Comparison of ENCODE assay signal across 19 cellular contexts in genomic region chr1:236354330-236355147, GRCh38. TPM values are rescaled to one million over a fixed set of nuclear protein-coding genes. Genes with fewer than 3 reads are reported as not detected.
DNase-seq lines count a peak whose midpoint lies in the region; ATAC-seq, FAIRE-seq and TF ChIP-seq lines count a peak whose summit lies in the region.
"Had no signal": no experiment of that assay in that cellular context is flagged by ENCODE, and none has a peak within 500 bp of the region (broad histone marks: within the 10 kb centered on the region; RNA-seq: fewer than 3 reads in every experiment).

No MANE protein-coding gene starts in this region.

- H3K79me2 ChIP-seq in astrocyte (ENCODE audit: insufficient read depth, low read length) (no peaks in the 10 kb centered on the region), keratinocyte (ENCODE audit: control insufficient read depth, insufficient read depth, low read length) (no peaks in the 10 kb centered on the region)

- H3K4me3 ChIP-seq in IMR-90 (ENCODE audit: insufficient read depth, low read depth, low read length) (no peak overlapping the region), astrocyte (ENCODE audit: insufficient read depth, low read depth, low read length) (no peak overlapping the region), keratinocyte (ENCODE audit: control insufficient read depth in 2 of 3, extremely low read depth in 1 of 3, insufficient read depth in 2 of 3, low read depth in 1 of 3, low read length in 3 of 3) (no peak overlapping the region)
- H3K4me3 ChIP-seq: BLaER1, gastrocnemius medialis had no signal

- no peaks in the 10 kb centered on the region for H3K36me3 ChIP-seq in IMR-90 (ENCODE audit: control insufficient read depth, insufficient read depth, low read length)
- no peaks in the 10 kb centered on the region for H3K36me3 ChIP-seq in astrocyte (ENCODE audit: insufficient read depth, low read length)
- H3K36me3 ChIP-seq in keratinocyte (ENCODE audit: control insufficient read depth in 2 of 2, extremely low read depth in 1 of 2, insufficient read depth in 2 of 2, low read length in 2 of 2): no peaks in the 10 kb centered on the region
- H3K36me3 ChIP-seq: BLaER1, gastrocnemius medialis had no signal

- H4K8ac ChIP-seq in IMR-90 (ENCODE audit: low read depth in 2 of 2, low read length in 2 of 2): no peak overlapping the region

- no peak overlapping the region for H4K5ac ChIP-seq in IMR-90 (ENCODE audit: low read depth, low read length)

- no peak overlapping the region for H3K4me3 Mint-ChIP-seq in astrocyte (ENCODE audit: unreplicated experiment)

- dilution Hi-C loops in IMR-90 (cut with HindIII; ENCODE audit: low sequenced_read_pairs, unreplicated experiment) (no loop called here), keratinocyte (cut with MboI; ENCODE audit: extremely low pct_ligation_motif_present, low sequenced_read_pairs) (no loop called here)

- no peak overlapping the region for H2BK120ac ChIP-seq in IMR-90 (ENCODE audit: low read depth, low read length)

- no peak overlapping the region for H3K27ac Mint-ChIP-seq in astrocyte (ENCODE audit: unreplicated experiment)

- H3K9ac ChIP-seq in IMR-90 (ENCODE audit: low read depth, low read length): no peak overlapping the region
- H3K9ac ChIP-seq in astrocyte (ENCODE audit: low read length): no peak overlapping the region
- no peak overlapping the region for H3K9ac ChIP-seq in keratinocyte (ENCODE audit: control insufficient read depth, extremely low read depth, insufficient read depth, low read length)
- H3K9ac ChIP-seq: BLaER1 had no signal

- DNase-seq in EH (ENCODE audit: low read depth) (peak; percentile 33), IMR-90 (no peak), astrocyte (ENCODE audit: low read depth) (peak; percentile 70), keratinocyte (ENCODE audit: low read depth, low spot score) (no peak), NCI-H1092 treated with DMSO at 0.1 percent for 48 hours (lab: John Stamatoyannopoulos, UW) (no peak), frontal cortex (ENCODE audit: low spot score in 2 of 2) (no peak)
- DNase-seq: aorta; DMS 273 treated with DMSO at 0.1 percent for 48 hours; effector CD8-positive, alpha-beta T cell; gastrocnemius medialis; KG1; midbrain; NCI-H1694 treated with DMSO at 0.1 percent for 48 hours; NCI-H524; RPMI8226 had no signal

- no peak overlapping the region for H3K18ac ChIP-seq in IMR-90 (ENCODE audit: low read depth, low read length)

- no peak overlapping the region for H3K4ac ChIP-seq in IMR-90 (ENCODE audit: low read depth, low read length)

- TF ChIP-seq RAD21 in IMR-90 (IDR thresholded peaks at IDR 0.05; ENCODE audit: low read length): no peak

- peaks cover 1% of the 10 kb centered on the region for H3K27me3 Mint-ChIP-seq in astrocyte (ENCODE audit: low read depth, unreplicated experiment)

- WGBS in IMR-90 (ENCODE audit: extremely low coverage in 2 of 2, insufficient read length in 1 of 2), 2 experiments: no CpG with 5 or more reads among the region's 4 CpGs

- peaks cover 8% of the 10 kb centered on the region for H3K9me3 Mint-ChIP-seq in astrocyte (ENCODE audit: unreplicated experiment)

- no peak overlapping the region for H2AK5ac ChIP-seq in IMR-90 (ENCODE audit: low read depth, low read length)

- H3K9me1 ChIP-seq in IMR-90 (ENCODE audit: insufficient read depth, low read length) (no peaks in the 10 kb centered on the region), keratinocyte (ENCODE audit: control insufficient read depth, extremely low read depth, insufficient read depth, low read length) (no peaks in the 10 kb centered on the region)

- H2BK20ac ChIP-seq in IMR-90 (ENCODE audit: low read depth, low read length): no peak overlapping the region

- H4K91ac ChIP-seq in IMR-90 (ENCODE audit: insufficient read depth, low read depth, low read length): no peak overlapping the region

- H3K36me3 Mint-ChIP-seq in astrocyte (ENCODE audit: low read depth, unreplicated experiment): no peaks in the 10 kb centered on the region

- ATAC-seq in IMR-90 (ENCODE audit: low read depth): no peak
- ATAC-seq in GM21619 (IDR thresholded peaks at IDR 0.05; ENCODE audit: unreplicated experiment): no peak
- ATAC-seq in GM21786 (IDR thresholded peaks at IDR 0.05; ENCODE audit: unreplicated experiment): no peak
- ATAC-seq: gastrocnemius medialis had no signal

- H2AFZ ChIP-seq in IMR-90 (replicated peaks; ENCODE audit: low read length, poor library complexity): no peak overlapping the region
- no peak overlapping the region for H2AFZ ChIP-seq in astrocyte (ENCODE audit: low read depth, low read length)
- H2AFZ ChIP-seq in keratinocyte (ENCODE audit: control insufficient read depth, low read length): no peak overlapping the region

- in situ Hi-C loops in IMR-90 (cut with MboI; ENCODE audit: low sequenced_read_pairs): no loop called here

- no peak for FAIRE-seq in astrocyte (lab: Jason Lieb, UNC)
- peak; percentile 48 for FAIRE-seq in keratinocyte (lab: Jason Lieb, UNC)
- FAIRE-seq in frontal cortex (lab: Jason Lieb, UNC): no peak
- FAIRE-seq: H54 had no signal

- H3K4me1 ChIP-seq in IMR-90 (ENCODE audit: control insufficient read depth, insufficient read depth, low read length) (no peaks in the 10 kb centered on the region), astrocyte (ENCODE audit: insufficient read depth, low read length) (peaks cover 6% of the 10 kb centered on the region), keratinocyte (ENCODE audit: control insufficient read depth, extremely low read depth, insufficient read depth, low read length) (no peaks in the 10 kb centered on the region)
- H3K4me1 ChIP-seq: BLaER1, gastrocnemius medialis had no signal

- CTCF ChIA-PET in IMR-90 (lab: Yijun Ruan, JAX): no interaction called here

- no peak overlapping the region for H2AK9ac ChIP-seq in IMR-90 (replicated peaks; ENCODE audit: low read depth, low read length, poor library complexity)

- H3K23ac ChIP-seq in IMR-90 (ENCODE audit: low read depth, low read length): no peak overlapping the region

- H2BK15ac ChIP-seq in IMR-90 (ENCODE audit: low read depth, low read length): no peak overlapping the region

- no peak for TF ChIP-seq POLR2A in IMR-90 (IDR thresholded peaks at IDR 0.05; ENCODE audit: low read depth, low read length)

- intact Hi-C loops in IMR-90 (cut with micrococcal nuclease): no loop called here

- H3K9me3 ChIP-seq in IMR-90 (ENCODE audit: control insufficient read depth, insufficient read depth, low read length): no peaks in the 10 kb centered on the region
- no peaks in the 10 kb centered on the region for H3K9me3 ChIP-seq in astrocyte (ENCODE audit: insufficient read depth, low read depth, low read length)
- H3K9me3 ChIP-seq in keratinocyte (ENCODE audit: control insufficient read depth, low read depth, low read length): no peaks in the 10 kb centered on the region
- H3K9me3 ChIP-seq: gastrocnemius medialis had no signal

- TF ChIP-seq CTCF in IMR-90 (conservative IDR thresholded peaks at IDR 0.05; ENCODE audit: low read depth, low read length) (no peak), astrocyte (IDR thresholded peaks at IDR 0.05; ENCODE audit: insufficient read depth, low read depth, low read length) (no peak), keratinocyte (optimal IDR thresholded peaks at IDR 0.05 in 1 of 3, IDR thresholded peaks at IDR 0.05 in 1 of 3, conservative IDR thresholded peaks at IDR 0.05 in 1 of 3; ENCODE audit: extremely low read depth in 1 of 3, insufficient read depth in 2 of 3, low read length in 3 of 3) (no peak)

- POLR2A ChIA-PET in IMR-90 (lab: Charles Lee; ENCODE audit: unreplicated experiment): no interaction called here

- no TSS peak for BruUV-seq in IMR-90 (replicated peaks; lab: Mats Ljungman, UMichigan)

- no peaks in the 10 kb centered on the region for H3K27me3 ChIP-seq in IMR-90 (ENCODE audit: control insufficient read depth, insufficient read depth, low read length)
- H3K27me3 ChIP-seq in astrocyte (ENCODE audit: insufficient read depth, low read length): no peaks in the 10 kb centered on the region
- H3K27me3 ChIP-seq in keratinocyte (ENCODE audit: control insufficient read depth, extremely low read depth, insufficient read depth, low read length): no peaks in the 10 kb centered on the region
- H3K27me3 ChIP-seq: BLaER1, gastrocnemius medialis had no signal

- H3K4me2 ChIP-seq in IMR-90 (ENCODE audit: low read depth, low read length) (no peak overlapping the region), astrocyte (ENCODE audit: low read length) (no peak overlapping the region), keratinocyte (ENCODE audit: control insufficient read depth, extremely low read depth, insufficient read depth, low read depth, low read length) (no peak overlapping the region)
- H3K4me2 ChIP-seq: BLaER1 had no signal

- no peak overlapping the region for H2BK5ac ChIP-seq in IMR-90 (ENCODE audit: low read depth, low read length, poor library complexity, severe bottlenecking)

- peaks cover 8% of the 10 kb centered on the region for H3K4me1 Mint-ChIP-seq in astrocyte (ENCODE audit: low read depth, unreplicated experiment)

- H3K27ac ChIP-seq in IMR-90 (ENCODE audit: insufficient read depth, low read length) (no peak overlapping the region), astrocyte (ENCODE audit: low read depth, low read length) (no peak overlapping the region), keratinocyte (ENCODE audit: control insufficient read depth, insufficient read depth, low read length) (no peak overlapping the region)
- H3K27ac ChIP-seq: BLaER1, gastrocnemius medialis had no signal

- H3K79me1 ChIP-seq in IMR-90 (ENCODE audit: low read depth in 1 of 2, low read length in 2 of 2): no peaks in the 10 kb centered on the region

- H4K20me1 ChIP-seq in IMR-90 (ENCODE audit: insufficient read depth, low read length) (no peaks in the 10 kb centered on the region), astrocyte (ENCODE audit: insufficient read depth, low read length) (no peaks in the 10 kb centered on the region), keratinocyte (ENCODE audit: control insufficient read depth, extremely low read depth, insufficient read depth, low read length) (no peaks in the 10 kb centered on the region)
- H4K20me1 ChIP-seq: BLaER1 had no signal

- H3K14ac ChIP-seq in IMR-90 (replicated peaks; ENCODE audit: low read depth, low read length): no peak overlapping the region

- H3K56ac ChIP-seq in IMR-90 (ENCODE audit: extremely low read depth, insufficient read depth, low read length): no peak overlapping the region

RNA-seq across cellular contexts. Expression of gene EDARADD, which starts 39.5 kb away (rescaled TPM):
- total RNA-seq in IMR-90 (2012; rRNA removed) (not detected in 2 replicates), astrocyte (0.98 and 2.2 TPM in 2 replicates), frontal cortex (3.7 TPM)
- polyA plus RNA-seq in IMR-90 (2012; rRNA removed) (not detected in 2 replicates), keratinocyte (10.5 to 12.3 TPM (median 11.4 TPM) in 3 replicates)
- not detected in 2 replicates for polyA plus RNA-seq in IMR-90 (2012; cell fraction: cytosol; rRNA removed)
- polyA plus RNA-seq in IMR-90 (2012; cell fraction: nucleus; rRNA removed; ENCODE audit: low replicate concordance): not detected in 2 replicates
- 2.8 TPM for polyA plus RNA-seq in keratinocyte (2011; ENCODE audit: low read depth)
- 9.7 and 10.0 TPM in 2 replicates for polyA plus RNA-seq in keratinocyte (2011; cell fraction: cytosol; rRNA removed)
- polyA plus RNA-seq in keratinocyte (2011; cell fraction: nucleus; rRNA removed): 8.9 and 9.1 TPM in 2 replicates
- polyA plus RNA-seq in keratinocyte (2012; ENCODE audit: low replicate concordance): 1.8 and 9.7 TPM in 2 replicates
- polyA minus RNA-seq in keratinocyte: 6.5 to 14.8 TPM (median 14.6 TPM) in 3 replicates
- polyA minus RNA-seq in keratinocyte (2011; cell fraction: cytosol; rRNA and poly(A)+ RNA removed): 9.4 TPM
- 5.9 and 15.1 TPM in 2 replicates for polyA minus RNA-seq in keratinocyte (2011; cell fraction: nucleus; rRNA and poly(A)+ RNA removed)
- total RNA-seq: gastrocnemius medialis had no signal

Comparison
In these comparisons a context has a peak if more than half of its experiments do, and no peak if none do; other contexts are left out.
1. DNase-seq: peak in EH (single experiment) and astrocyte (single experiment); none in IMR-90 (single experiment), keratinocyte (single experiment), NCI-H1092 treated with DMSO at 0.1 percent for 48 hours (single experiment) and frontal cortex (0 of 2).